In the genomic region with DNA sequence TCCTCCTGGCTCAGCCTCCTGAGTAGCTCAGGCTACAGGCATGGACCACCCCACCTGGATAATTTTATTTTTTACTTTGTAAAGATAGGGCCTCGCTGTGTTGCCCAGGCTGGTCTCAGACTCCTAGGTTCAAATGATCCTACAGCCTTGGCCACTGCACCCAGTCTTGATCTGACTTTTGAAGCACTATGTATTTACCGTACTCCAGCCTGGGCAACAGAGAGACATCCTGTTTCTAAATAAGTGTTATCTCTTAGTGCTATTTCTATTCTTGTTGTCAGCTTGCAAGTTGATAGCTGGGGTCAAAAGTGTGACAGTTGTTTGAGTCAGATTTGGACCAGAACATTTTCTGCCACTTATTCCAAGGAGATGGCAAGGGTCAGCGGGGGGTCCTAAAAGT, we compare ENCODE assay signal across 17 cellular contexts.
DNase-seq lines count a peak whose midpoint lies in the region; ATAC-seq and TF ChIP-seq lines count a peak whose summit lies in the region.
"Had no signal": no experiment of that assay in that cellular context is flagged by ENCODE, and none has a peak within 500 bp of the region (broad histone marks: within the 10 kb centered on the region; RNA-seq: fewer than 3 reads in every experiment).

No MANE protein-coding gene starts in this region.

- H2AFZ ChIP-seq in neural progenitor cell (replicated peaks), result no peak overlapping the region

- ATAC-seq in Right ventricle myocardium inferior (peak; percentile 81), heart left ventricle (peak; percentile 80 to 88 (median 88)), left ventricle myocardium superior (peak; percentile 88)
- ATAC-seq: A549, HCT116 had no signal

- H3K79me2 ChIP-seq in neural progenitor cell (ENCODE audit: low read depth), result no peaks in the 10 kb centered on the region

- TF ChIP-seq POLR2A in heart left ventricle (IDR thresholded peaks at IDR 0.05), result no peak

- H3K36me3 Mint-ChIP-seq in neural progenitor cell, result no peaks in the 10 kb centered on the region
- H3K36me3 Mint-ChIP-seq in MCF 10A (ENCODE audit: insufficient read depth, unreplicated experiment), result no peaks in the 10 kb centered on the region

- no peak for DNase-seq in Right ventricle myocardium inferior (ENCODE audit: missing footprints)
- no peak for DNase-seq in cardiac septum (ENCODE audit: low spot score)
- peak in 1 of 5 donors; percentile 15 for DNase-seq in heart left ventricle
- DNase-seq in left ventricle myocardium superior, result no peak
- DNase-seq in neural progenitor cell (ENCODE audit: low spot score), result no peak
- no peak for DNase-seq in NCI-H1417 treated with DMSO at 0.1 percent for 48 hours (lab: John Stamatoyannopoulos, UW)
- DNase-seq in MCF 10A (ENCODE audit: unreplicated experiment), result no peak
- DNase-seq: AML-193; Caco-2; CD4-positive, alpha-beta T cell; GOT3; H7; HFFc6 had no signal

- peak overlapping the region in 8 of 12 donors; percentile 9 to 80 (median 46) for H3K27ac ChIP-seq in heart left ventricle
- H3K27ac ChIP-seq in neural progenitor cell, result no peak overlapping the region
- H3K27ac ChIP-seq: 22Rv1, C4-2B had no signal

- H3K4me1 ChIP-seq in heart left ventricle, result peaks cover 0 to 22% (median 4%) of the 10 kb centered on the region in 12 donors
- peaks cover 17% of the 10 kb centered on the region for H3K4me1 ChIP-seq in neural progenitor cell
- H3K4me1 ChIP-seq: Caco-2 had no signal

- H3K4me3 Mint-ChIP-seq in neural progenitor cell (no peak overlapping the region), MCF 10A (ENCODE audit: unreplicated experiment) (no peak overlapping the region)
- H3K4me3 Mint-ChIP-seq: CD4-positive, alpha-beta T cell; HFFc6 had no signal

- H3K27me3 Mint-ChIP-seq in neural progenitor cell (ENCODE audit: insufficient read depth, low read depth) (peaks cover 2% of the 10 kb centered on the region), MCF 10A (ENCODE audit: insufficient read depth, unreplicated experiment) (no peaks in the 10 kb centered on the region)

- H3K36me3 ChIP-seq in heart left ventricle (no peaks in the 10 kb centered on the region), neural progenitor cell (no peaks in the 10 kb centered on the region)

- POLR2A ChIA-PET in MCF 10A (lab: Yijun Ruan, JAX), result no interaction called here

- no peak overlapping the region for H3K9ac ChIP-seq in neural progenitor cell

- no TSS peak for BruUV-seq in MCF 10A (replicated peaks; lab: Mats Ljungman, UMichigan)

- H3K27ac Mint-ChIP-seq in neural progenitor cell (no peak overlapping the region), MCF 10A (ENCODE audit: low read depth, unreplicated experiment) (no peak overlapping the region)
- H3K27ac Mint-ChIP-seq: CD4-positive, alpha-beta T cell; HFFc6 had no signal

- no peaks in the 10 kb centered on the region for H3F3A ChIP-seq in neural progenitor cell (ENCODE audit: low read depth)

- no peaks in the 10 kb centered on the region for H4K20me1 ChIP-seq in neural progenitor cell (ENCODE audit: low read depth)

- intact Hi-C loops in Right ventricle myocardium inferior (cut with DNase I) (loop anchor here (5.0 kb wide), 1 partner anchor 482 kb away; no protein-coding TSS in a partner anchor), cardiac septum (cut with DNase I) (loop anchor here (10.0 kb wide), 1 partner anchor 709 kb away; no protein-coding TSS in a partner anchor), heart left ventricle (cut with DNase I) (loop anchor here in 7 of 10 donors (10.0 kb wide), 6 partner anchors 409 to 719 kb away; a partner anchor contains a TSS), left ventricle myocardium superior (cut with micrococcal nuclease) (no loop called here), MCF 10A (cut with micrococcal nuclease) (no loop called here)

- H3K4me3 ChIP-seq in heart left ventricle (no peak overlapping the region), neural progenitor cell (no peak overlapping the region)
- H3K4me3 ChIP-seq: A549 had no signal

- no peaks in the 10 kb centered on the region for H3K9me3 Mint-ChIP-seq in neural progenitor cell
- H3K9me3 Mint-ChIP-seq in MCF 10A (ENCODE audit: unreplicated experiment), result peaks cover 15% of the 10 kb centered on the region
- H3K9me3 Mint-ChIP-seq: CD4-positive, alpha-beta T cell had no signal

- H3K4me1 Mint-ChIP-seq in neural progenitor cell (peaks cover 13% of the 10 kb centered on the region), MCF 10A (ENCODE audit: insufficient read depth, unreplicated experiment) (no peaks in the 10 kb centered on the region)

- H3K9me3 ChIP-seq in heart left ventricle (no peaks in the 10 kb centered on the region), neural progenitor cell (ENCODE audit: low read depth) (no peaks in the 10 kb centered on the region)
- H3K9me3 ChIP-seq: A549, Caco-2 had no signal

- TF ChIP-seq CTCF in heart left ventricle (IDR thresholded peaks at IDR 0.05), result no peak
- TF ChIP-seq CTCF in neural progenitor cell (IDR thresholded peaks at IDR 0.05), result no peak
- no peak for TF ChIP-seq CTCF in MCF 10A (IDR thresholded peaks at IDR 0.05; ENCODE audit: unreplicated experiment)

- peaks cover 0 to 7% (median 0%) of the 10 kb centered on the region in 9 donors for H3K27me3 ChIP-seq in heart left ventricle
- no peaks in the 10 kb centered on the region for H3K27me3 ChIP-seq in neural progenitor cell

- no peak overlapping the region for H3K4me2 ChIP-seq in neural progenitor cell
- H3K4me2 ChIP-seq: A549 had no signal

- 24 to 37% (median 35%) methylated on average over 3 of the region's 3 CpGs for WGBS in heart left ventricle, 4 donors

- CTCF ChIA-PET in MCF 10A (lab: Yijun Ruan, JAX), result no interaction called here

Comparison
In these comparisons a context has a peak if more than half of its experiments do, and no peak if none do; other contexts are left out.
1. intact Hi-C loops: an anchor here in Right ventricle myocardium inferior (5.0 kb wide), cardiac septum (10.0 kb wide) and heart left ventricle (10.0 kb wide); none called in left ventricle myocardium superior and MCF 10A.